ENCODE assay signal across 14 cellular contexts in genomic region chr6:109743739-109744138, GRCh38. TPM values are rescaled to one million over a fixed set of nuclear protein-coding genes. Genes with fewer than 3 reads are reported as not detected.
DNase-seq lines count a peak whose midpoint lies in the region; ATAC-seq, FAIRE-seq and TF ChIP-seq lines count a peak whose summit lies in the region.
"Had no signal": no experiment of that assay in that cellular context is flagged by ENCODE, and none has a peak within 500 bp of the region (broad histone marks: within the 10 kb centered on the region; RNA-seq: fewer than 3 reads in every experiment).

No MANE protein-coding gene starts in this region.

- H3K79me2 ChIP-seq in keratinocyte (ENCODE audit: control insufficient read depth, insufficient read depth, low read length), result no peaks in the 10 kb centered on the region
- no peaks in the 10 kb centered on the region for H3K79me2 ChIP-seq in GM23338 (replicated peaks; ENCODE audit: insufficient read depth)

- TF ChIP-seq CTCF in brain microvascular endothelial cell (IDR thresholded peaks at IDR 0.05; ENCODE audit: low read depth, low read length, missing control alignments) (no peak), keratinocyte (optimal IDR thresholded peaks at IDR 0.05 in 1 of 3, IDR thresholded peaks at IDR 0.05 in 1 of 3, conservative IDR thresholded peaks at IDR 0.05 in 1 of 3; ENCODE audit: extremely low read depth in 1 of 3, insufficient read depth in 2 of 3, low read length in 3 of 3) (no peak), GM23338 (conservative IDR thresholded peaks at IDR 0.05; ENCODE audit: low read depth in 2 of 2) (no peak), nephron progenitor cell (IDR thresholded peaks at IDR 0.05) (no peak)

- H3K36me3 ChIP-seq in brain microvascular endothelial cell (replicated peaks) (no peaks in the 10 kb centered on the region), keratinocyte (ENCODE audit: control insufficient read depth in 2 of 2, extremely low read depth in 1 of 2, insufficient read depth in 2 of 2, low read length in 2 of 2) (no peaks in the 10 kb centered on the region), GM23338 (ENCODE audit: insufficient read depth) (no peaks in the 10 kb centered on the region)

- H3K4me2 ChIP-seq in keratinocyte (ENCODE audit: control insufficient read depth, extremely low read depth, insufficient read depth, low read depth, low read length) (peak overlapping the region; percentile 16), GM23338 (no peak overlapping the region)

- no peak overlapping the region for H3K9ac ChIP-seq in keratinocyte (ENCODE audit: control insufficient read depth, extremely low read depth, insufficient read depth, low read length)

- no peaks in the 10 kb centered on the region for H3K27me3 Mint-ChIP-seq in GM23338 (ENCODE audit: insufficient read depth, low read depth, poor library complexity)
- no peaks in the 10 kb centered on the region for H3K27me3 Mint-ChIP-seq in nephron progenitor cell (ENCODE audit: low read depth, poor library complexity)
- H3K27me3 Mint-ChIP-seq: B cell had no signal

- H3K36me3 Mint-ChIP-seq in GM23338 (ENCODE audit: low read depth), result peaks cover 23% of the 10 kb centered on the region
- peaks cover 30% of the 10 kb centered on the region for H3K36me3 Mint-ChIP-seq in nephron progenitor cell (ENCODE audit: low read depth)

- no peaks in the 10 kb centered on the region for H3F3A ChIP-seq in GM23338 (replicated peaks; ENCODE audit: low read depth)

- H3K27me3 ChIP-seq in brain microvascular endothelial cell (replicated peaks) (no peaks in the 10 kb centered on the region), keratinocyte (ENCODE audit: control insufficient read depth, extremely low read depth, insufficient read depth, low read length) (no peaks in the 10 kb centered on the region), GM23338 (ENCODE audit: insufficient read depth) (no peaks in the 10 kb centered on the region)
- H3K27me3 ChIP-seq: left lung, upper lobe of right lung had no signal

- H3K27ac Mint-ChIP-seq in GM23338 (no peak overlapping the region), nephron progenitor cell (no peak overlapping the region)
- H3K27ac Mint-ChIP-seq: B cell had no signal

- peaks cover 10% of the 10 kb centered on the region for H3K4me1 Mint-ChIP-seq in GM23338
- H3K4me1 Mint-ChIP-seq in nephron progenitor cell, result peaks cover 6% of the 10 kb centered on the region

- ATAC-seq in GM23338, result no peak
- ATAC-seq: left lung, upper lobe of right lung had no signal

- H4K20me1 ChIP-seq in keratinocyte (ENCODE audit: control insufficient read depth, extremely low read depth, insufficient read depth, low read length) (no peaks in the 10 kb centered on the region), GM23338 (replicated peaks; ENCODE audit: insufficient read depth) (no peaks in the 10 kb centered on the region)

- H3K9me3 ChIP-seq in keratinocyte (ENCODE audit: control insufficient read depth, low read depth, low read length), result no peaks in the 10 kb centered on the region
- H3K9me3 ChIP-seq: left lung, upper lobe of right lung had no signal

- no peaks in the 10 kb centered on the region for H3K9me1 ChIP-seq in keratinocyte (ENCODE audit: control insufficient read depth, extremely low read depth, insufficient read depth, low read length)

- H3K9me3 Mint-ChIP-seq in GM23338, result no peaks in the 10 kb centered on the region; the same call in 2 of the 3 replicates
- no peaks in the 10 kb centered on the region for H3K9me3 Mint-ChIP-seq in nephron progenitor cell

- dilution Hi-C loops in keratinocyte (cut with MboI; ENCODE audit: extremely low pct_ligation_motif_present, low sequenced_read_pairs), result no loop called here

- H3K27ac ChIP-seq in brain microvascular endothelial cell (no peak overlapping the region), keratinocyte (ENCODE audit: control insufficient read depth, insufficient read depth, low read length) (no peak overlapping the region), GM23338 (ENCODE audit: low read depth) (no peak overlapping the region)
- H3K27ac ChIP-seq: left lung, upper lobe of right lung had no signal

- H3K4me3 ChIP-seq in brain microvascular endothelial cell (ENCODE audit: low read depth, low read length) (no peak overlapping the region), keratinocyte (ENCODE audit: control insufficient read depth in 2 of 3, extremely low read depth in 1 of 3, insufficient read depth in 2 of 3, low read depth in 1 of 3, low read length in 3 of 3) (no peak overlapping the region), GM23338 (no peak overlapping the region)
- H3K4me3 ChIP-seq: left lung, upper lobe of right lung had no signal

- H3K4me3 Mint-ChIP-seq in GM23338 (no peak overlapping the region), nephron progenitor cell (no peak overlapping the region)
- H3K4me3 Mint-ChIP-seq: B cell had no signal

- H3K4me1 ChIP-seq in keratinocyte (ENCODE audit: control insufficient read depth, extremely low read depth, insufficient read depth, low read length), result peaks cover 9% of the 10 kb centered on the region
- H3K4me1 ChIP-seq in GM23338 (ENCODE audit: insufficient read depth), result no peaks in the 10 kb centered on the region
- H3K4me1 ChIP-seq: left lung, upper lobe of right lung had no signal

- peak; percentile 72 for FAIRE-seq in keratinocyte (lab: Jason Lieb, UNC)
- no peak for FAIRE-seq in GM12892 (lab: Jason Lieb, UNC)

- no peaks in the 10 kb centered on the region for H3K9me2 ChIP-seq in GM23338 (ENCODE audit: insufficient read depth)

- DNase-seq in AG08395 (ENCODE audit: low spot score) (peak; percentile 81), HS-5 (ENCODE audit: low read depth) (peak; percentile 75), brain microvascular endothelial cell (peak; percentile 85), keratinocyte (ENCODE audit: low read depth, low spot score) (no peak), GM23338 (ENCODE audit: low spot score) (no peak), nephron progenitor cell (no peak), GM12892 (ENCODE audit: insufficient read length) (no peak), cerebellar cortex (ENCODE audit: low spot score) (no peak)
- DNase-seq: activated effector memory CD4-positive, alpha-beta T cell treated with Interleukin-2 at 50 U/mL for 16 hours; central memory CD4-positive, alpha-beta T cell; GDM1; left lung; upper lobe of right lung had no signal

- H2AFZ ChIP-seq in keratinocyte (ENCODE audit: control insufficient read depth, low read length) (peak overlapping the region; percentile 42), GM23338 (no peak overlapping the region)

- in situ Hi-C loops in brain microvascular endothelial cell (cut with HindIII; ENCODE audit: low pct_ligation_motif_present, low sequenced_read_pairs), result no loop called here

- no peak for TF ChIP-seq POLR2A in GM12892 (IDR thresholded peaks at IDR 0.05; ENCODE audit: low read depth, low read length)

TF ChIP-seq in GM23338, 12 proteins besides CTCF, POLR2A, EP300 and RAD21 (continues in another document):
- no peak for TF ChIP-seq ZNF114 (CRISPR knock-in tag; IDR thresholded peaks at IDR 0.05)

RNA-seq across cellular contexts. Expression of gene FIG4, which starts 52.6 kb away (rescaled TPM):
- polyA plus RNA-seq in keratinocyte (8.6 to 12.8 TPM (median 12.6 TPM) in 3 replicates), GM23338 (2016; fragmentation: Nextera tagmentation; extraction: Ambion mirVana) (6.7 and 7.0 TPM in 2 replicates)
- 26.1 TPM for polyA plus RNA-seq in keratinocyte (2011; ENCODE audit: low read depth)
- 8.4 and 14.1 TPM in 2 replicates for polyA plus RNA-seq in keratinocyte (2011; cell fraction: cytosol; rRNA removed)
- polyA plus RNA-seq in keratinocyte (2011; cell fraction: nucleus; rRNA removed), result 13.2 and 15.0 TPM in 2 replicates
- 7.4 and 10.7 TPM in 2 replicates for polyA plus RNA-seq in keratinocyte (2012; ENCODE audit: low replicate concordance)
- 3.4 to 14.8 TPM (median 10.9 TPM) in 3 replicates for polyA minus RNA-seq in keratinocyte
- polyA minus RNA-seq in keratinocyte (2011; cell fraction: cytosol; rRNA and poly(A)+ RNA removed), result 9.8 TPM
- 8.1 and 20.2 TPM in 2 replicates for polyA minus RNA-seq in keratinocyte (2011; cell fraction: nucleus; rRNA and poly(A)+ RNA removed)
- 12.7 and 16.9 TPM in 2 replicates for total RNA-seq in GM23338 (2014; rRNA removed; shearing (Covaris generic))
- 10.8 TPM for polyA plus RNA-seq in GM12892 (2012; ENCODE audit: missing spikeins)

RNA-seq across cellular contexts. Expression of gene AK9, which starts 52.7 kb away (rescaled TPM):
- polyA plus RNA-seq in keratinocyte (0.94 to 1.8 TPM (median 1.2 TPM) in 3 replicates), GM23338 (2016; fragmentation: Nextera tagmentation; extraction: Ambion mirVana) (5.5 and 6.4 TPM in 2 replicates)
- 15.6 TPM for polyA plus RNA-seq in keratinocyte (2011; ENCODE audit: low read depth)
- 0.71 and 1.7 TPM in 2 replicates for polyA plus RNA-seq in keratinocyte (2011; cell fraction: cytosol; rRNA removed)
- 1.3 and 2.3 TPM in 2 replicates for polyA plus RNA-seq in keratinocyte (2011; cell fraction: nucleus; rRNA removed)
- 0.60 and 3.7 TPM in 2 replicates for polyA plus RNA-seq in keratinocyte (2012; ENCODE audit: low replicate concordance)
- 0.23 to 1.0 TPM (median 0.86 TPM) in 3 replicates for polyA minus RNA-seq in keratinocyte
- polyA minus RNA-seq in keratinocyte (2011; cell fraction: cytosol; rRNA and poly(A)+ RNA removed), result not detected
- 0.32 and 1.5 TPM in 2 replicates for polyA minus RNA-seq in keratinocyte (2011; cell fraction: nucleus; rRNA and poly(A)+ RNA removed)
- total RNA-seq in GM23338 (2014; rRNA removed; shearing (Covaris generic)), result 2.0 and 5.0 TPM in 2 replicates
- polyA plus RNA-seq in GM12892 (2012; ENCODE audit: missing spikeins), result 4.2 TPM

Comparison
In these comparisons a context has a peak if more than half of its experiments do, and no peak if none do; other contexts are left out.
1. DNase-seq: peak in AG08395 (single experiment), HS-5 (single experiment) and brain microvascular endothelial cell (single experiment); none in keratinocyte (single experiment), GM23338 (single experiment), nephron progenitor cell (single experiment), GM12892 (single experiment) and cerebellar cortex (single experiment).